15 cellular contexts compared by ENCODE assay signal in the genomic region with DNA sequence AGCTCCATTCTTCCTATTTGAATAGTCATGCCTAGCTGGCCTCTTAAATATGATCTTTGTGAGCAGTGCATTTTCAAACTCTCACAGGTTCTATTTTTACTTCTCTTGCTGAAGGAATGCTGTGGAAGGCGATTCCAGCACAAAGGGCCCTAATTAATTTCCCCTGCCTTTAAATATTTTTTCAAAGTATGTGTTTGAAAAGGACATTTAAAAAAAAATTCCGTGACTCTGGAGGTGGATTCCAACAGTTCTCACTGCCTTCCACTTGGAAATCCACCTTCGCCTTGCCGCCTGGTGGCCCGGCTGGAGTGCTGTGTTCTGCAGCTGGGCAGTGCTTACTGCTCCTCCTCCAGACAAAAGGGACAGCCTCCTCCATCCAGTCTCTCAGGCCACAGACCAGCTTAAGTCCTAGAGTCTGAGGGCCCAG.
A peak's percentile ranks its signal among the peaks of the same experiment; 100 is the strongest.
DNase-seq lines count a peak whose midpoint lies in the region; ATAC-seq, FAIRE-seq and TF ChIP-seq lines count a peak whose summit lies in the region.
"Had no signal": no experiment of that assay in that cellular context is flagged by ENCODE, and none has a peak within 500 bp of the region (broad histone marks: within the 10 kb centered on the region; RNA-seq: fewer than 3 reads in every experiment).

No MANE protein-coding gene starts in this region.

- peak overlapping the region; percentile 87 for H3K27ac Mint-ChIP-seq in osteocyte (ENCODE audit: unreplicated experiment)

- CTCF ChIA-PET in A549 (lab: Yijun Ruan, JAX), result interaction anchor here (0.6 to 1.5 kb wide), 4 partner anchors 14 to 123 kb away, joined by 3 to 5 read pairs (median 4); no protein-coding TSS in a partner anchor

- H3K4me1 Mint-ChIP-seq in osteocyte (ENCODE audit: unreplicated experiment), result peaks cover 85% of the 10 kb centered on the region

- H3K9ac ChIP-seq in NT2/D1 (ENCODE audit: insufficient read length, low read depth) (no peak overlapping the region), colonic mucosa (ENCODE audit: low read depth in 2 of 2, low read length in 2 of 2) (no peak overlapping the region)

- no peak for TF ChIP-seq EP300 in A549 (IDR thresholded peaks at IDR 0.05)

- no peak for FAIRE-seq in A549 (lab: Jason Lieb, UNC)
- FAIRE-seq: GM12891 had no signal

- POLR2A ChIA-PET in A549 (lab: Yijun Ruan, JAX), result no interaction called here

- H3K36me3 ChIP-seq in NT2/D1 (ENCODE audit: insufficient read depth, insufficient read length, low read length) (no peaks in the 10 kb centered on the region), colonic mucosa (no peaks in the 10 kb centered on the region)

- H3K9me3 Mint-ChIP-seq in osteocyte (ENCODE audit: unreplicated experiment), result peaks cover 7% of the 10 kb centered on the region

- TF ChIP-seq CTCF in A549 (IDR thresholded peaks at IDR 0.05), result no peak
- TF ChIP-seq CTCF in foreskin fibroblast (IDR thresholded peaks at IDR 0.05; ENCODE audit: low read depth, low read length), result peak; percentile 27
- TF ChIP-seq CTCF in osteocyte (IDR thresholded peaks at IDR 0.05), result peak; percentile 63
- no peak for TF ChIP-seq CTCF in colonic mucosa (IDR thresholded peaks at IDR 0.05)

- TF ChIP-seq POLR2A in A549 (IDR thresholded peaks at IDR 0.05; ENCODE audit: low read length), result no peak

- H3K9me3 ChIP-seq in A549 (peaks cover 10% of the 10 kb centered on the region; the same call in 1 of the 3 replicates), NT2/D1 (ENCODE audit: insufficient read depth, low read length) (peaks cover 12% of the 10 kb centered on the region; the same call in 1 of the 2 replicates), colonic mucosa (no peaks in the 10 kb centered on the region)

- 80% methylated on average over 5 of the region's 5 CpGs for WGBS in A549 (ENCODE audit: missing lambda C conversion rate)

- intact Hi-C loops in colonic mucosa (cut with DNase I), result no loop called here

- no peak overlapping the region for H3K4me2 ChIP-seq in A549

- H3K36me3 Mint-ChIP-seq in osteocyte (ENCODE audit: unreplicated experiment), result peaks cover 3% of the 10 kb centered on the region

- H3K27me3 Mint-ChIP-seq in osteocyte (ENCODE audit: unreplicated experiment), result no peaks in the 10 kb centered on the region

- H3K27me3 ChIP-seq in NT2/D1 (ENCODE audit: insufficient read depth, insufficient read length), result no peaks in the 10 kb centered on the region
- no peaks in the 10 kb centered on the region for H3K27me3 ChIP-seq in colonic mucosa

- DNase-seq in A549 (ENCODE audit: low read depth in 1 of 2, low spot score in 1 of 2), result peak in 1 of 2 experiments; percentile 24
- peak; percentile 23 for DNase-seq in NT2/D1 (ENCODE audit: low read depth, low spot score)
- DNase-seq in foreskin fibroblast, result no peak
- DNase-seq in osteocyte (ENCODE audit: extremely low spot score, unreplicated experiment), result peak; percentile 86
- no peak for DNase-seq in colonic mucosa
- DNase-seq: midbrain, NCI-H1105 treated with DMSO at 0.1 percent for 48 hours, SHP77 had no signal

- H3K4me3 ChIP-seq in A549 (no peak overlapping the region), NT2/D1 (ENCODE audit: insufficient read length, low read depth) (no peak overlapping the region), foreskin fibroblast (ENCODE audit: low read depth in 1 of 2, low read length in 2 of 2) (no peak overlapping the region), colonic mucosa (no peak overlapping the region)

- TF ChIP-seq RAD21 in A549 (conservative IDR thresholded peaks at IDR 0.05 in 1 of 2, IDR thresholded peaks at IDR 0.05 in 1 of 2), result no peak

- peak; percentile 62 to 73; a peak in 3 of 6 replicates for ATAC-seq in A549
- no peak for ATAC-seq in GM18517 (IDR thresholded peaks at IDR 0.05; ENCODE audit: unreplicated experiment)
- ATAC-seq in GM21528 (IDR thresholded peaks at IDR 0.05; ENCODE audit: low FRiP score, unreplicated experiment), result no peak
- no peak for ATAC-seq in HG02885 (IDR thresholded peaks at IDR 0.05; ENCODE audit: poor library complexity, unreplicated experiment)
- ATAC-seq: HCT116 had no signal

- no peaks in the 10 kb centered on the region for H3K4me1 ChIP-seq in A549
- peaks cover 13% of the 10 kb centered on the region for H3K4me1 ChIP-seq in NT2/D1 (ENCODE audit: insufficient read depth, insufficient read length)
- H3K4me1 ChIP-seq in colonic mucosa, result no peaks in the 10 kb centered on the region

- H3K4me3 Mint-ChIP-seq in osteocyte (ENCODE audit: unreplicated experiment), result peak overlapping the region; percentile 7

- H3K27ac ChIP-seq in A549 (peak overlapping the region in 1 of 2 experiments; percentile 28; a peak in 1 of 6 replicates), colonic mucosa (no peak overlapping the region)
- H3K27ac ChIP-seq: epithelial cell of prostate, VCaP had no signal

TF ChIP-seq in A549, 52 proteins besides CTCF, POLR2A, EP300 and RAD21:
- TF ChIP-seq PHF8 (IDR thresholded peaks at IDR 0.05; ENCODE audit: borderline replicate concordance, low read depth), result no peak
- TF ChIP-seq TP53 (CRISPR knock-in tag; IDR thresholded peaks at IDR 0.05), result no peak
- no peak for TF ChIP-seq RNF2 (IDR thresholded peaks at IDR 0.05; ENCODE audit: borderline replicate concordance, low read depth)
- no peak for TF ChIP-seq CHD2 (IDR thresholded peaks at IDR 0.05; ENCODE audit: low read length, partially characterized antibody)
- TF ChIP-seq RARB (CRISPR knock-in tag; IDR thresholded peaks at IDR 0.05), result no peak
- TF ChIP-seq ZFP36 (IDR thresholded peaks at IDR 0.05; ENCODE audit: borderline replicate concordance, partially characterized antibody), result no peak
- TF ChIP-seq CBX8 (IDR thresholded peaks at IDR 0.05), result no peak
- no peak for TF ChIP-seq TFCP2L1 (CRISPR knock-in tag; IDR thresholded peaks at IDR 0.05)
- TF ChIP-seq ZNF302 (CRISPR knock-in tag; IDR thresholded peaks at IDR 0.05), result no peak
- TF ChIP-seq, protein P1, sequence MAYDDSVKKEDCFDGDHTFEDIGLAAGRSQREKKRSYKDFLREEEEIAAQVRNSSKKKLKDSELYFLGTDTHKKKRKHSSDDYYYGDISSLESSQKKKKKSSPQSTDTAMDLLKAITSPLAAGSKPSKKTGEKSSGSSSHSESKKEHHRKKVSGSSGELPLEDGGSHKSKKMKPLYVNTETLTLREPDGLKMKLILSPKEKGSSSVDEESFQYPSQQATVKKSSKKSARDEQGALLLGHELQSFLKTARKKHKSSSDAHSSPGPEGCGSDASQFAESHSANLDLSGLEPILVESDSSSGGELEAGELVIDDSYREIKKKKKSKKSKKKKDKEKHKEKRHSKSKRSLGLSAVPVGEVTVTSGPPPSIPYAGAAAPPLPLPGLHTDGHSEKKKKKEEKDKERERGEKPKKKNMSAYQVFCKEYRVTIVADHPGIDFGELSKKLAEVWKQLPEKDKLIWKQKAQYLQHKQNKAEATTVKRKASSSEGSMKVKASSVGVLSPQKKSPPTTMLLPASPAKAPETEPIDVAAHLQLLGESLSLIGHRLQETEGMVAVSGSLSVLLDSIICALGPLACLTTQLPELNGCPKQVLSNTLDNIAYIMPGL (CRISPR knock-in tag; IDR thresholded peaks at IDR 0.05; ENCODE audit: borderline replicate concordance), result no peak
- TF ChIP-seq, protein P2, sequence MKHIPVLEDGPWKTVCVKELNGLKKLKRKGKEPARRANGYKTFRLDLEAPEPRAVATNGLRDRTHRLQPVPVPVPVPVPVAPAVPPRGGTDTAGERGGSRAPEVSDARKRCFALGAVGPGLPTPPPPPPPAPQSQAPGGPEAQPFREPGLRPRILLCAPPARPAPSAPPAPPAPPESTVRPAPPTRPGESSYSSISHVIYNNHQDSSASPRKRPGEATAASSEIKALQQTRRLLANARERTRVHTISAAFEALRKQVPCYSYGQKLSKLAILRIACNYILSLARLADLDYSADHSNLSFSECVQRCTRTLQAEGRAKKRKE (CRISPR knock-in tag; IDR thresholded peaks at IDR 0.05; ENCODE audit: low read depth), result no peak
- no peak for TF ChIP-seq CHD4 (IDR thresholded peaks at IDR 0.05; ENCODE audit: borderline replicate concordance)
- no peak for TF ChIP-seq NPAS2 (CRISPR knock-in tag; IDR thresholded peaks at IDR 0.05; ENCODE audit: borderline replicate concordance)
- no peak for TF ChIP-seq NFE2L2 (conservative IDR thresholded peaks at IDR 0.05; ENCODE audit: low read length)
- TF ChIP-seq, protein P3, sequence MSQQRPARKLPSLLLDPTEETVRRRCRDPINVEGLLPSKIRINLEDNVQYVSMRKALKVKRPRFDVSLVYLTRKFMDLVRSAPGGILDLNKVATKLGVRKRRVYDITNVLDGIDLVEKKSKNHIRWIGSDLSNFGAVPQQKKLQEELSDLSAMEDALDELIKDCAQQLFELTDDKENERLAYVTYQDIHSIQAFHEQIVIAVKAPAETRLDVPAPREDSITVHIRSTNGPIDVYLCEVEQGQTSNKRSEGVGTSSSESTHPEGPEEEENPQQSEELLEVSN (IDR thresholded peaks at IDR 0.05; ENCODE audit: borderline replicate concordance, low read depth), result no peak
- TF ChIP-seq, protein P4, sequence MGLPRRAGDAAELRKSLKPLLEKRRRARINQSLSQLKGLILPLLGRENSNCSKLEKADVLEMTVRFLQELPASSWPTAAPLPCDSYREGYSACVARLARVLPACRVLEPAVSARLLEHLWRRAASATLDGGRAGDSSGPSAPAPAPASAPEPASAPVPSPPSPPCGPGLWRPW (IDR thresholded peaks at IDR 0.05), result no peak
- no peak for TF ChIP-seq HOXA7 (CRISPR knock-in tag; IDR thresholded peaks at IDR 0.05)
- no peak for TF ChIP-seq RCOR1 (IDR thresholded peaks at IDR 0.05; ENCODE audit: low read depth, low read length)
- no peak for TF ChIP-seq ESRRA (IDR thresholded peaks at IDR 0.05; ENCODE audit: borderline replicate concordance, low read length)
- no peak for TF ChIP-seq MYC (IDR thresholded peaks at IDR 0.05; ENCODE audit: borderline replicate concordance, low read length)

Comparison
In these comparisons a context has a peak if more than half of its experiments do, and no peak if none do; other contexts are left out.
1. ATAC-seq: peak in A549 (2 of 2); none in GM18517 (single experiment), GM21528 (single experiment) and HG02885 (single experiment).
2. DNase-seq: peak in NT2/D1 (single experiment) and osteocyte (single experiment); none in foreskin fibroblast (0 of 2) and colonic mucosa (single experiment).
3. CTCF ChIP-seq: peak in foreskin fibroblast (single experiment) and osteocyte (single experiment); none in A549 (single experiment) and colonic mucosa (single experiment).